Comparison of ENCODE assay signal across 23 cellular contexts in genomic region chr9:6689893-6690634, GRCh38. TPM values are rescaled to one million over a fixed set of nuclear protein-coding genes. Genes with fewer than 3 reads are reported as not detected.
DNase-seq lines count a peak whose midpoint lies in the region; ATAC-seq, FAIRE-seq and TF ChIP-seq lines count a peak whose summit lies in the region.
"Had no signal": no experiment of that assay in that cellular context is flagged by ENCODE, and none has a peak within 500 bp of the region (broad histone marks: within the 10 kb centered on the region; RNA-seq: fewer than 3 reads in every experiment).

No MANE protein-coding gene starts in this region.

- 0 out of 2 replicates have a peak, but pooled peaks cover 4% of the 10 kb centered on the region for H3K4me1 ChIP-seq in HepG2 (ENCODE audit: insufficient read depth, low read length)
- peaks cover 0 to 7% (median 3%) of the 10 kb centered on the region in 4 donors for H3K4me1 ChIP-seq in right lobe of liver
- peaks cover 39% of the 10 kb centered on the region for H3K4me1 ChIP-seq in OCI-LY3 (ENCODE audit: low read length)

- H3K27me3 Mint-ChIP-seq in stimulated activated memory B cell treated with anti-CD40 and anti-IgM and Interleukin-4, amounts not matched to agents 10 μg/mL and 1 μg/mL and 100 μg/mL, for 72 hours, result no peaks in the 10 kb centered on the region
- no peaks in the 10 kb centered on the region for H3K27me3 Mint-ChIP-seq in glutamatergic neuron (ENCODE audit: unreplicated experiment)

- H3K4me2 ChIP-seq in HepG2 (ENCODE audit: low read depth, low read length) (no peak overlapping the region), OCI-LY3 (ENCODE audit: low read length) (peak overlapping the region; percentile 79)

- TF ChIP-seq RAD21 in HepG2 (CRISPR knock-in tag; IDR thresholded peaks at IDR 0.05), result no peak

- H3K9me3 ChIP-seq in HepG2 (ENCODE audit: low read length) (no peaks in the 10 kb centered on the region), right lobe of liver (no peaks in the 10 kb centered on the region), OCI-LY3 (ENCODE audit: insufficient read depth, low read length) (no peaks in the 10 kb centered on the region)
- H3K9me3 ChIP-seq: esophagus squamous epithelium, left ventricle myocardium inferior had no signal

- no peak for TF ChIP-seq CTCF in HepG2 (CRISPR knock-in tag; IDR thresholded peaks at IDR 0.05)
- no peak for TF ChIP-seq CTCF in right lobe of liver (IDR thresholded peaks at IDR 0.05)
- no peak for TF ChIP-seq CTCF in OCI-LY3 (IDR thresholded peaks at IDR 0.05; ENCODE audit: low read depth, low read length)
- no peak for TF ChIP-seq CTCF in glutamatergic neuron (IDR thresholded peaks at IDR 0.05; ENCODE audit: partially characterized antibody, unreplicated experiment)

- ATAC-seq in HepG2, result no peak
- no peak for ATAC-seq in right lobe of liver
- ATAC-seq in HG02759 (IDR thresholded peaks at IDR 0.05; ENCODE audit: unreplicated experiment), result peak; percentile 38
- peak; percentile 77 for ATAC-seq in stimulated activated memory B cell treated with anti-CD40 and anti-IgM and Interleukin-4, amounts not matched to agents 10 μg/mL and 1 μg/mL and 100 μg/mL, for 72 hours
- ATAC-seq: CD8-positive, alpha-beta T cell; K562; Panc1; right cardiac atrium had no signal

- H3K36me3 ChIP-seq in HepG2 (replicated peaks in 1 of 2; ENCODE audit: control insufficient read depth in 1 of 2, insufficient read depth in 2 of 2, low read length in 2 of 2) (no peaks in the 10 kb centered on the region), right lobe of liver (no peaks in the 10 kb centered on the region), OCI-LY3 (replicated peaks; ENCODE audit: low read depth, low read length) (peaks cover 3% of the 10 kb centered on the region)
- H3K36me3 ChIP-seq: esophagus squamous epithelium, left ventricle myocardium inferior had no signal

- TF ChIP-seq POLR2A in HepG2 (IDR thresholded peaks at IDR 0.05; ENCODE audit: insufficient read depth in 1 of 2, low read depth in 2 of 2, low read length in 2 of 2) (no peak), right lobe of liver (IDR thresholded peaks at IDR 0.05) (no peak)

- H3K27me3 ChIP-seq in HepG2 (ENCODE audit: control insufficient read depth in 1 of 2, insufficient read depth in 2 of 2, low read length in 2 of 2) (no peaks in the 10 kb centered on the region), right lobe of liver (no peaks in the 10 kb centered on the region), OCI-LY3 (ENCODE audit: low read depth, low read length) (no peaks in the 10 kb centered on the region)
- H3K27me3 ChIP-seq: esophagus squamous epithelium had no signal

- POLR2A ChIA-PET in HepG2 (lab: Yijun Ruan, JAX), result interaction anchor here (1.3 to 2.1 kb wide), 2 partner anchors 8 to 26 kb away, joined by 3 to 6 read pairs; no protein-coding TSS in a partner anchor

- CTCF ChIA-PET in HepG2 (lab: Yijun Ruan, JAX; ENCODE audit: low intra/inter-chr PET ratio, low total read pairs), result no interaction called here

- 94% methylated on average over 2 of the region's 2 CpGs for WGBS in HepG2 (ENCODE audit: low lambda C conversion rate)
- WGBS in right lobe of liver (ENCODE audit: insufficient coverage, low coverage, low lambda C conversion rate, missing lambda C conversion rate), result 60% methylated on average over 2 of the region's 2 CpGs

- H3K4me3 ChIP-seq in HepG2 (replicated peaks in 1 of 3; ENCODE audit: insufficient read depth in 1 of 3, low read depth in 2 of 3, low read length in 3 of 3) (no peak overlapping the region), right lobe of liver (no peak overlapping the region), OCI-LY3 (ENCODE audit: low read length) (peak overlapping the region; percentile 47)
- H3K4me3 ChIP-seq: esophagus squamous epithelium, K562, left ventricle myocardium inferior had no signal

- in situ Hi-C loops in HepG2 (cut with HindIII; ENCODE audit: extremely low pct_ligation_motif_present, low pct_unique_long_range_greater_than_20kb), result loop anchor here (25.0 kb wide), 1 partner anchor 328 kb away; no protein-coding TSS in a partner anchor

- no peak for FAIRE-seq in HepG2 (lab: Jason Lieb, UNC)
- FAIRE-seq: K562 had no signal

- H3K27ac ChIP-seq in HepG2 (ENCODE audit: extremely low read length, insufficient read depth, low read length), result no peak overlapping the region
- no peak overlapping the region for H3K27ac ChIP-seq in right lobe of liver
- H3K27ac ChIP-seq in OCI-LY3 (ENCODE audit: low read length), result peak overlapping the region; percentile 79
- H3K27ac ChIP-seq: esophagus squamous epithelium, left ventricle myocardium inferior had no signal

- H2AFZ ChIP-seq in HepG2 (ENCODE audit: low read length) (no peak overlapping the region), OCI-LY3 (ENCODE audit: low read depth, low read length) (no peak overlapping the region)

- intact Hi-C loops in HepG2 (cut with micrococcal nuclease; ENCODE audit: unreplicated experiment) (no loop called here), right lobe of liver (cut with DNase I) (loop anchor here in 1 of 2 donors (10.0 kb wide), 1 partner anchor 105 kb away; no protein-coding TSS in a partner anchor)

- H3K4me3 Mint-ChIP-seq in stimulated activated memory B cell treated with anti-CD40 and anti-IgM and Interleukin-4, amounts not matched to agents 10 μg/mL and 1 μg/mL and 100 μg/mL, for 72 hours, result peak overlapping the region; percentile 21
- no peak overlapping the region for H3K4me3 Mint-ChIP-seq in glutamatergic neuron (ENCODE audit: unreplicated experiment)
- H3K4me3 Mint-ChIP-seq: CD8-positive, alpha-beta T cell had no signal

- peaks cover 10% of the 10 kb centered on the region for H3K36me3 Mint-ChIP-seq in stimulated activated memory B cell treated with anti-CD40 and anti-IgM and Interleukin-4, amounts not matched to agents 10 μg/mL and 1 μg/mL and 100 μg/mL, for 72 hours
- H3K36me3 Mint-ChIP-seq in glutamatergic neuron (ENCODE audit: unreplicated experiment), result no peaks in the 10 kb centered on the region
- H3K36me3 Mint-ChIP-seq: CD8-positive, alpha-beta T cell had no signal

- no peaks in the 10 kb centered on the region for H3K9me3 Mint-ChIP-seq in stimulated activated memory B cell treated with anti-CD40 and anti-IgM and Interleukin-4, amounts not matched to agents 10 μg/mL and 1 μg/mL and 100 μg/mL, for 72 hours
- H3K9me3 Mint-ChIP-seq in glutamatergic neuron (ENCODE audit: unreplicated experiment), result no peaks in the 10 kb centered on the region
- H3K9me3 Mint-ChIP-seq: CD8-positive, alpha-beta T cell had no signal

- BruUV-seq in HepG2 (replicated peaks; lab: Mats Ljungman, UMichigan), result no TSS peak

- H3K27ac Mint-ChIP-seq in stimulated activated memory B cell treated with anti-CD40 and anti-IgM and Interleukin-4, amounts not matched to agents 10 μg/mL and 1 μg/mL and 100 μg/mL, for 72 hours, result peak overlapping the region; percentile 87
- H3K27ac Mint-ChIP-seq in glutamatergic neuron (ENCODE audit: unreplicated experiment), result no peak overlapping the region
- H3K27ac Mint-ChIP-seq: CD8-positive, alpha-beta T cell had no signal

- H3K9ac ChIP-seq in HepG2 (ENCODE audit: insufficient read depth, low read depth, low read length) (no peak overlapping the region), OCI-LY3 (ENCODE audit: low read length) (peak overlapping the region; percentile 51)

- H3K4me1 Mint-ChIP-seq in stimulated activated memory B cell treated with anti-CD40 and anti-IgM and Interleukin-4, amounts not matched to agents 10 μg/mL and 1 μg/mL and 100 μg/mL, for 72 hours, result peaks cover 56% of the 10 kb centered on the region
- no peaks in the 10 kb centered on the region for H3K4me1 Mint-ChIP-seq in glutamatergic neuron (ENCODE audit: low read depth, unreplicated experiment)

- H3K79me2 ChIP-seq in HepG2 (ENCODE audit: insufficient read depth, low read length) (no peaks in the 10 kb centered on the region), OCI-LY3 (ENCODE audit: low read length) (no peaks in the 10 kb centered on the region)

- no peak for DNase-seq in HepG2 (ENCODE audit: low spot score)
- no peak for DNase-seq in right lobe of liver
- DNase-seq in glutamatergic neuron, result no peak
- DNase-seq in NK-92 treated with Interleukin-12 subunit alpha and Interleukin-12 subunit beta, amount 100 ng/mL, for 24 hours (lab: John Stamatoyannopoulos, UW), result no peak
- DNase-seq in central memory CD4-positive, alpha-beta T cell, result no peak
- DNase-seq: activated CD8-positive, alpha-beta memory T cell treated with anti-CD3 and anti-CD28 coated beads, Interleukin-2, amount 50 U/mL, for 4 hours; activated effector memory CD4-positive, alpha-beta T cell treated with anti-CD3 and anti-CD28 coated beads, Interleukin-2, amount 50 U/mL, for 16 hours; anterior cingulate cortex; CD8-positive, alpha-beta T cell; DMS79; effector memory CD4-positive, alpha-beta T cell; esophagus squamous epithelium; left ventricle myocardium inferior; NCI-H1417; NCI-H2171; NCI-H774; right cardiac atrium; stimulated activated naive CD4-positive, alpha-beta T cell had no signal

- TF ChIP-seq EP300 in HepG2 (IDR thresholded peaks at IDR 0.05; ENCODE audit: low read depth in 2 of 2, low read length in 2 of 2) (no peak), HepG2 (CRISPR knock-in tag; IDR thresholded peaks at IDR 0.05; ENCODE audit: borderline replicate concordance) (no peak)

- no peaks in the 10 kb centered on the region for H4K20me1 ChIP-seq in HepG2 (ENCODE audit: insufficient read depth, low read length)
- H4K20me1 ChIP-seq in OCI-LY3 (ENCODE audit: insufficient read depth, low read length), result no peaks in the 10 kb centered on the region

RNA-seq across cellular contexts. Expression of gene GLDC, which starts 44.5 kb away (rescaled TPM):
- 51.0 and 115 TPM in 2 replicates for total RNA-seq in HepG2 (2016; rRNA removed; fragmentation: Illumina TruSeq; extraction: Trizol)
- 10.0 and 16.1 TPM in 2 replicates for total RNA-seq in HepG2 (2016; cell fraction: cytosol; rRNA removed; fragmentation: Illumina TruSeq; extraction: Trizol; ENCODE audit: low read depth)
- total RNA-seq in HepG2 (2016; cell fraction: insoluble cytoplasmic fraction; rRNA removed; fragmentation: Illumina TruSeq; extraction: Trizol), result 51.9 and 113 TPM in 2 replicates
- 20.3 and 21.3 TPM in 2 replicates for total RNA-seq in HepG2 (2016; cell fraction: membrane; rRNA removed; fragmentation: Illumina TruSeq; extraction: Trizol)
- total RNA-seq in HepG2 (2016; cell fraction: nucleus; rRNA removed; fragmentation: Illumina TruSeq; extraction: Trizol), result 88.2 and 101 TPM in 2 replicates
- 46.9 and 59.3 TPM in 2 replicates for polyA plus RNA-seq in HepG2 (2011; rRNA removed)
- polyA plus RNA-seq in HepG2 (2011; cell fraction: cytosol; rRNA removed), result 35.5 and 38.1 TPM in 2 replicates
- 46.0 and 54.8 TPM in 2 replicates for polyA plus RNA-seq in HepG2 (2011; cell fraction: nucleus; rRNA removed)
- polyA plus RNA-seq in HepG2 (2012), result 26.9 and 61.1 TPM in 2 replicates
- polyA plus RNA-seq in HepG2 (2016; cell fraction: cytosol; fragmentation: Illumina TruSeq; extraction: Trizol; ENCODE audit: low read depth), result 5.1 and 6.2 TPM in 2 replicates
- polyA plus RNA-seq in HepG2 (2016; cell fraction: insoluble cytoplasmic fraction; fragmentation: Illumina TruSeq; extraction: Trizol; ENCODE audit: low read depth), result 54.2 and 57.8 TPM in 2 replicates
- polyA plus RNA-seq in HepG2 (2016; cell fraction: membrane; fragmentation: Illumina TruSeq; extraction: Trizol; ENCODE audit: low read depth), result 13.5 and 14.1 TPM in 2 replicates
- 124 and 127 TPM in 2 replicates for polyA plus RNA-seq in HepG2 (2016; cell fraction: nucleus; fragmentation: Illumina TruSeq; extraction: Trizol; ENCODE audit: insufficient read depth, low read depth)
- 1.3 and 104 TPM in 2 replicates for polyA minus RNA-seq in HepG2 (2011; rRNA and poly(A)+ RNA removed; ENCODE audit: low replicate concordance)
- polyA minus RNA-seq in HepG2 (2011; cell fraction: cytosol; rRNA and poly(A)+ RNA removed), result 27.9 and 47.7 TPM in 2 replicates
- 57.6 and 74.4 TPM in 2 replicates for polyA minus RNA-seq in HepG2 (2011; cell fraction: nucleus; rRNA and poly(A)+ RNA removed)
- 100 to 1,000 TPM in 1 of 6 experiments, 10 to 100 TPM in 5; 76.2 to 103 (median 89.3) TPM for total RNA-seq in right lobe of liver
- 42.9 TPM for total RNA-seq in glutamatergic neuron (ENCODE audit: unreplicated experiment)
- total RNA-seq: CD8-positive, alpha-beta T cell; left ventricle myocardium inferior had no signal

Comparison
In these comparisons a context has a peak if more than half of its experiments do, and no peak if none do; other contexts are left out.
1. ATAC-seq: peak in HG02759 (single experiment) and stimulated activated memory B cell treated with anti-CD40 and anti-IgM and Interleukin-4, amounts not matched to agents 10 μg/mL and 1 μg/mL and 100 μg/mL, for 72 hours (single experiment); none in HepG2 (single experiment) and right lobe of liver (0 of 4).